8 cellular contexts compared by ENCODE assay signal in genomic region chr6:158803733-158804143, GRCh38. TPM values are rescaled to one million over a fixed set of nuclear protein-coding genes. Genes with fewer than 3 reads are reported as not detected.
A peak's percentile ranks its signal among the peaks of the same experiment; 100 is the strongest.
DNase-seq lines count a peak whose midpoint lies in the region; ATAC-seq and TF ChIP-seq lines count a peak whose summit lies in the region.

No MANE protein-coding gene starts in this region.

- CTCF ChIA-PET in CD8-positive, alpha-beta memory T cell (lab: Charles Lee): interaction anchor here (0.7 to 2.0 kb wide), 7 partner anchors 8 to 66 kb away, joined by 3 to 10 read pairs (median 4); no protein-coding TSS in a partner anchor

- peak; percentile 41 to 77 (median 57) for DNase-seq in CD8-positive, alpha-beta memory T cell
- peak; percentile 15 for DNase-seq in fibroblast of gingiva (ENCODE audit: low read depth)
- peak; percentile 35 for DNase-seq in stimulated activated CD8-positive, alpha-beta memory T cell treated with anti-CD3 and anti-CD28 coated beads, Interleukin-4, amount 100 ng/mL, for 48 hours
- no peak for DNase-seq in NCI-H187 treated with DMSO at 0.1 percent for 48 hours (lab: John Stamatoyannopoulos, UW)
- no peak for DNase-seq in NCI-H1105 treated with DMSO at 0.1 percent for 48 hours (lab: John Stamatoyannopoulos, UW)

- H2AFZ ChIP-seq in SU-DHL-6 (ENCODE audit: low read depth, low read length, severe bottlenecking): no peak overlapping the region

- no peaks in the 10 kb centered on the region for H3K9me3 ChIP-seq in CD8-positive, alpha-beta memory T cell (ENCODE audit: low read length)
- no peaks in the 10 kb centered on the region for H3K9me3 ChIP-seq in SU-DHL-6 (ENCODE audit: insufficient read depth, low read length)

- no peak for TF ChIP-seq CTCF in SU-DHL-6 (IDR thresholded peaks at IDR 0.05; ENCODE audit: insufficient read depth, low read length, poor library complexity, severe bottlenecking)

- H3K27me3 ChIP-seq in CD8-positive, alpha-beta memory T cell (ENCODE audit: insufficient read depth, low read length, poor library complexity, severe bottlenecking): no peaks in the 10 kb centered on the region
- H3K27me3 ChIP-seq in SU-DHL-6 (ENCODE audit: low read length): no peaks in the 10 kb centered on the region

- peaks cover 95% of the 10 kb centered on the region for H3K79me2 ChIP-seq in SU-DHL-6 (ENCODE audit: insufficient read depth, low read length)

- H3K27me3 Mint-ChIP-seq in CD8-positive, alpha-beta memory T cell: no peaks in the 10 kb centered on the region

- peak overlapping the region; percentile 76 for H3K4me2 ChIP-seq in SU-DHL-6 (ENCODE audit: low read depth, low read length, poor library complexity, severe bottlenecking)

- peaks cover 87% of the 10 kb centered on the region for H3F3A ChIP-seq in SU-DHL-6 (ENCODE audit: insufficient read depth)

- peaks cover 7 to 79% (median 20%) of the 10 kb centered on the region in 3 donors for H3K36me3 Mint-ChIP-seq in CD8-positive, alpha-beta memory T cell

- peak; percentile 56 for ATAC-seq in GM18870 (IDR thresholded peaks at IDR 0.05; ENCODE audit: unreplicated experiment)
- peak; percentile 78 for ATAC-seq in HG03175 (IDR thresholded peaks at IDR 0.05; ENCODE audit: unreplicated experiment)

- H3K4me1 ChIP-seq in CD8-positive, alpha-beta memory T cell (ENCODE audit: insufficient read depth, low read length): peaks cover 88% of the 10 kb centered on the region

- H3K9ac ChIP-seq in SU-DHL-6 (ENCODE audit: low read length): peak overlapping the region; percentile 44

- peak overlapping the region; percentile 69 to 86 (median 80) for H3K4me3 Mint-ChIP-seq in CD8-positive, alpha-beta memory T cell

- H3K4me1 Mint-ChIP-seq in CD8-positive, alpha-beta memory T cell: peaks cover 92 to 100% (median 100%) of the 10 kb centered on the region in 3 donors

- POLR2A ChIA-PET in CD8-positive, alpha-beta memory T cell (lab: Charles Lee): interaction anchor here (0.5 to 1.8 kb wide), 11 partner anchors 8 to 302 kb away, joined by 3 to 26 read pairs (median 4); partner anchors contain the start of gene EZR

- H3K27ac ChIP-seq in CD8-positive, alpha-beta memory T cell (ENCODE audit: low read depth, low read length): peak overlapping the region; percentile 59
- H3K27ac ChIP-seq in SU-DHL-6 (ENCODE audit: low read depth, low read length): peak overlapping the region; percentile 96

- H3K27ac Mint-ChIP-seq in CD8-positive, alpha-beta memory T cell: peak overlapping the region; percentile 70 to 97 (median 88)

- H4K20me1 ChIP-seq in SU-DHL-6 (ENCODE audit: low read depth, low read length): peaks cover 4% of the 10 kb centered on the region; the same call in 1 of the 2 replicates

- H3K36me3 ChIP-seq in CD8-positive, alpha-beta memory T cell (ENCODE audit: insufficient read depth, low read length): peaks cover 16% of the 10 kb centered on the region
- H3K36me3 ChIP-seq in SU-DHL-6 (ENCODE audit: low read length): peaks cover 13% of the 10 kb centered on the region; the same call in 1 of the 2 replicates

- H3K9me2 ChIP-seq in SU-DHL-6 (replicated peaks; ENCODE audit: insufficient read depth, low read length): no peaks in the 10 kb centered on the region

- H3K4me3 ChIP-seq in CD8-positive, alpha-beta memory T cell (ENCODE audit: low read length): peak overlapping the region; percentile 42
- H3K4me3 ChIP-seq in SU-DHL-6 (ENCODE audit: insufficient read depth, low read length, poor library complexity, severe bottlenecking): peak overlapping the region; percentile 34

- H3K9me3 Mint-ChIP-seq in CD8-positive, alpha-beta memory T cell: no peaks in the 10 kb centered on the region

RNA-seq across cellular contexts. Expression of gene EZR, which starts 15.4 kb away (rescaled TPM):
- 100 to 1,000 TPM; 296 to 299 TPM for total RNA-seq in CD8-positive, alpha-beta memory T cell
- 325 TPM for polyA plus RNA-seq in CD8-positive, alpha-beta memory T cell

Comparison
In these comparisons a context has a peak if more than half of its experiments do, and no peak if none do; other contexts are left out.
1. DNase-seq: peak in CD8-positive, alpha-beta memory T cell (5 of 5), fibroblast of gingiva (single experiment) and stimulated activated CD8-positive, alpha-beta memory T cell treated with anti-CD3 and anti-CD28 coated beads, Interleukin-4, amount 100 ng/mL, for 48 hours (single experiment); none in NCI-H187 treated with DMSO at 0.1 percent for 48 hours (single experiment) and NCI-H1105 treated with DMSO at 0.1 percent for 48 hours (single experiment).